In the genomic region with DNA sequence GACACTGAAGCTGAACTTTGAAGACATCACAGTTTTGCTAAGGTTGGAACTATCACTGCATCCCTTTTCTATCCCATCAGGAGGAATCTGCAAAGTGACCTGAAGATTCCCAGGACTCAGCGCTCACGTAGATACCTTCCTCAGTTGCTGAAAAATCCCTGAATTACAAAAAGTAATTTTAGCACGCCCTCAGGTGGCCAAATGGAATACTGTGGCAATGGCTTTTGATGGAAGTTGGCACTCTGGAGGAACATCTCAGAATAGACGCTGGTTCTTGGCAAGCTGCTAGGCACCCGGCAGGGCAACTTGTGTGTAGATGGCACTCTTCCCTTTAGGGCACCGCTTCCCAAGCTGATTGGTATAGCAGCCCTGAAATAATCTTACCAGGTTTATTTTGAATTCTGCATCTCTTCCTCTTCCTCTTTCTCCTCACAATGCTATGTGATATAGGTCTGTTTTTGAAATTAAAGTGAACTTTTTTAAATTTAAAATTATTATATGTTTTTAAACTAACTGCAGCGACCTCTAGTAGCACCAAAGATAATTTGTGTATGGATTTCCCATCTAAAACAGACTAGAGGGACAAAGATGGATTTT, we compare ENCODE assay signal across 9 cellular contexts. TPM values are rescaled to one million over a fixed set of nuclear protein-coding genes. Genes with fewer than 3 reads are reported as not detected.
DNase-seq lines count a peak whose midpoint lies in the region; ATAC-seq and TF ChIP-seq lines count a peak whose summit lies in the region.
"Had no signal": no experiment of that assay in that cellular context is flagged by ENCODE, and none has a peak within 500 bp of the region (broad histone marks: within the 10 kb centered on the region; RNA-seq: fewer than 3 reads in every experiment).

No MANE protein-coding gene starts in this region.

- H3F3A ChIP-seq in SU-DHL-6 (ENCODE audit: insufficient read depth) = no peaks in the 10 kb centered on the region

- no peaks in the 10 kb centered on the region for H3K36me3 ChIP-seq in SU-DHL-6 (ENCODE audit: low read length)
- no peaks in the 10 kb centered on the region for H3K36me3 ChIP-seq in effector memory CD4-positive, alpha-beta T cell (ENCODE audit: control insufficient read depth, insufficient read depth, low read length)
- H3K36me3 ChIP-seq in mucosa of descending colon (ENCODE audit: low read depth) = no peaks in the 10 kb centered on the region
- no peaks in the 10 kb centered on the region for H3K36me3 ChIP-seq in uterus
- H3K36me3 ChIP-seq: BLaER1 had no signal

- peak; percentile 81 for DNase-seq in DMS 273 (lab: John Stamatoyannopoulos, UW; ENCODE audit: unreplicated experiment)
- DNase-seq in DMS 273 treated with DMSO at 0.1 percent for 48 hours (lab: John Stamatoyannopoulos, UW) = no peak
- DNase-seq in HS-27A (ENCODE audit: low read depth) = peak; percentile 7
- DNase-seq in effector memory CD4-positive, alpha-beta T cell = no peak
- DNase-seq in mucosa of descending colon = peak in 1 of 3 donors; percentile 42
- peak; percentile 19 to 29 for DNase-seq in uterus

- TF ChIP-seq POLR2A in uterus (IDR thresholded peaks at IDR 0.05) = no peak

- peak; percentile 54 for ATAC-seq in mucosa of descending colon
- ATAC-seq in GM18519 (IDR thresholded peaks at IDR 0.05; ENCODE audit: low FRiP score, unreplicated experiment) = no peak

- H3K4me1 ChIP-seq in effector memory CD4-positive, alpha-beta T cell (ENCODE audit: control insufficient read depth, insufficient read depth, low read length, poor library complexity, severe bottlenecking) = no peaks in the 10 kb centered on the region
- no peaks in the 10 kb centered on the region for H3K4me1 ChIP-seq in mucosa of descending colon (ENCODE audit: low read depth)
- no peaks in the 10 kb centered on the region for H3K4me1 ChIP-seq in uterus
- H3K4me1 ChIP-seq: BLaER1 had no signal

- no peak overlapping the region for H3K4me3 ChIP-seq in SU-DHL-6 (ENCODE audit: insufficient read depth, low read length, poor library complexity, severe bottlenecking)
- peak overlapping the region; percentile 25 for H3K4me3 ChIP-seq in effector memory CD4-positive, alpha-beta T cell (ENCODE audit: insufficient read depth, low read depth, low read length, poor library complexity, severe bottlenecking)
- H3K4me3 ChIP-seq in mucosa of descending colon = no peak overlapping the region
- no peak overlapping the region for H3K4me3 ChIP-seq in uterus
- H3K4me3 ChIP-seq: BLaER1 had no signal

- TF ChIP-seq CTCF in SU-DHL-6 (IDR thresholded peaks at IDR 0.05; ENCODE audit: insufficient read depth, low read length, poor library complexity, severe bottlenecking) (no peak), mucosa of descending colon (IDR thresholded peaks at IDR 0.05) (no peak), uterus (IDR thresholded peaks at IDR 0.05) (peak; percentile 13 to 39 (median 32))

- H3K9ac ChIP-seq in SU-DHL-6 (ENCODE audit: low read length) = no peak overlapping the region
- H3K9ac ChIP-seq: BLaER1 had no signal

- H2AFZ ChIP-seq in SU-DHL-6 (ENCODE audit: low read depth, low read length, severe bottlenecking) = no peak overlapping the region

- intact Hi-C loops in mucosa of descending colon (cut with DNase I, micrococcal nuclease) = loop anchor here in 1 of 2 donors (10.0 kb wide), 1 partner anchor 64 kb away; no protein-coding TSS in a partner anchor
- intact Hi-C loops in uterus (cut with DNase I; ENCODE audit: low total_unique reads) = no loop called here

- no peaks in the 10 kb centered on the region for H4K20me1 ChIP-seq in SU-DHL-6 (ENCODE audit: low read depth, low read length)
- H4K20me1 ChIP-seq: BLaER1 had no signal

- H3K9me3 ChIP-seq in SU-DHL-6 (ENCODE audit: insufficient read depth, low read length) (no peaks in the 10 kb centered on the region), mucosa of descending colon (no peaks in the 10 kb centered on the region), uterus (no peaks in the 10 kb centered on the region)
- no peaks in the 10 kb centered on the region for H3K9me3 ChIP-seq in effector memory CD4-positive, alpha-beta T cell (ENCODE audit: control insufficient read depth, low read length)
- H3K9me3 ChIP-seq: BLaER1 had no signal

- peak overlapping the region; percentile 5 for H3K4me2 ChIP-seq in SU-DHL-6 (ENCODE audit: low read depth, low read length, poor library complexity, severe bottlenecking)
- H3K4me2 ChIP-seq: BLaER1 had no signal

- no peaks in the 10 kb centered on the region for H3K9me2 ChIP-seq in SU-DHL-6 (replicated peaks; ENCODE audit: insufficient read depth, low read length)

- no peaks in the 10 kb centered on the region for H3K79me2 ChIP-seq in SU-DHL-6 (ENCODE audit: insufficient read depth, low read length)

- H3K27ac ChIP-seq in SU-DHL-6 (ENCODE audit: low read depth, low read length) = no peak overlapping the region
- H3K27ac ChIP-seq in effector memory CD4-positive, alpha-beta T cell (ENCODE audit: insufficient read depth, low read length, poor library complexity, severe bottlenecking) = no peak overlapping the region
- H3K27ac ChIP-seq in uterus = no peak overlapping the region
- H3K27ac ChIP-seq: BLaER1 had no signal

- H3K27me3 ChIP-seq in SU-DHL-6 (ENCODE audit: low read length) (no peaks in the 10 kb centered on the region), uterus (no peaks in the 10 kb centered on the region)
- peaks cover 3% of the 10 kb centered on the region for H3K27me3 ChIP-seq in effector memory CD4-positive, alpha-beta T cell (replicated peaks; ENCODE audit: control insufficient read depth, insufficient read depth, low read length, poor library complexity, severe bottlenecking)
- H3K27me3 ChIP-seq: BLaER1 had no signal

RNA-seq across cellular contexts. Expression of gene ESX1, which starts 16.3 kb away (rescaled TPM):
- total RNA-seq in mucosa of descending colon (not detected), uterus (under 1 TPM in 1 of 4 donors, not detected in 3; 0.21 TPM)

Comparison
In these comparisons a context has a peak if more than half of its experiments do, and no peak if none do; other contexts are left out.
1. DNase-seq: peak in DMS 273 (single experiment), HS-27A (single experiment) and uterus (2 of 2); none in DMS 273 treated with DMSO at 0.1 percent for 48 hours (single experiment) and effector memory CD4-positive, alpha-beta T cell (0 of 3).
2. CTCF ChIP-seq: peak in uterus (4 of 4); none in SU-DHL-6 (single experiment) and mucosa of descending colon (single experiment).